ENCODE assay signal across 8 cellular contexts in the genomic region with DNA sequence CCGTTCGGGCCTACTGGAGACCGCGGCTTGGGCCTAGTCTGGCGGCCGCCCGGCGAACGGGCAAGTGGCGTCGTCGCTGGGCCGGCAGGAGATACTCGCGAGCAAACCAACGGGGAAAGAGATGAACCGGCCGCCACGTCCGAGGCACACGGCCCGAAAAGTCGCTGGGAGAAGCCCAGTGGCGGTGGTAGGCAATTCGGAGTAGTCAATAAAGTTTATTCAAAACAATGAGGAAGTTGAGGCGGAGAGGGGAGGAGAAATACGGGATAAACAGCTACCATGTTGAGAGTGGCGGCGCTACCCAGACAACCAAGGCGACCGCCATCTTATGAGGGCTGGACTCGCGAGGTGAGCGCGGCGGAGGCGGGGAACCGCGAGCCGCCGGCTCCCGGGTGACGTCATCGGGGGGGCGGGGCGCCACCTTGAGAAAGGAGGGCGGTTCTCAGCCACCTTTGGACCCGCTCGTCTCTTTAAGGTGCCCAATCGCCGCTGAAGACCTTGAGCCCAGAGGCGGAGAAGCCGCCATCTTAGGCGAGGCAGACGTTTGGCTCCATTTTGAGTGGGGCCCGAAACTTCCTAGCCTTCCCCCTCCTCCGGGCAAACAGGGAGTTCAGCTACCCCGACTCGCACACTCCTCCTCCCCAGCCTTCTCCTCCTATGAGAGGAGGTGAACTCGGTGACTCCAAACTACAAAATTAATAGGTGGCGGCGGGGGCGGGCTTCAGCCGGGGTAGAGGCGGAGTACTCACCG. TPM values are rescaled to one million over a fixed set of nuclear protein-coding genes. Genes with fewer than 3 reads are reported as not detected.
DNase-seq lines count a peak whose midpoint lies in the region; ATAC-seq and TF ChIP-seq lines count a peak whose summit lies in the region.

A gene (minus strand): TSS at position 348 of the 751 bp plus-strand sequence. CDS start 1,745 bp downstream, outside the sequence.

- intact Hi-C loops in heart left ventricle (cut with DNase I) (loop anchor here in 6 of 10 donors (2.0 to 10.0 kb wide), 7 partner anchors 138 to 1120 kb away; a partner anchor contains a TSS), transverse colon (cut with DNase I; ENCODE audit: low total_unique reads) (no loop called here)

- DNase-seq in NCI-H1694 treated with DMSO at 0.1 percent for 48 hours (lab: John Stamatoyannopoulos, UW) = peak; percentile 92
- peak; percentile 89 to 92 (median 89) for DNase-seq in T-helper 17 cell
- peak; percentile 73 for DNase-seq in amniotic stem cell (lab: John Stamatoyannopoulos, UW)
- DNase-seq in heart left ventricle = peak; percentile 94 to 96 (median 95)
- DNase-seq in pons (ENCODE audit: low spot score) = peak; percentile 90
- peak; percentile 96 for DNase-seq in transverse colon

- peak within 1 kb of the TSS; percentile 93 for H3K4me3 Mint-ChIP-seq in T-helper 17 cell

- H3K27me3 Mint-ChIP-seq in T-helper 17 cell = no peaks in the 10 kb centered on the region

- H3K27me3 ChIP-seq in heart left ventricle (no peaks in the 10 kb centered on the region), transverse colon (no peaks in the 10 kb centered on the region)

- 0 to 44% (median 20%) methylated on average over 56 to 66 of the region's 66 CpGs for WGBS in heart left ventricle, 4 donors
- 0 to 56% methylated on average over 8 to 66 of the region's 66 CpGs for WGBS in transverse colon (ENCODE audit: low coverage in 1 of 2), 2 donors

- in situ Hi-C loops in transverse colon (cut with MboI; ENCODE audit: low pct_ligation_motif_present in 1 of 4, low pct_unique_long_range_greater_than_20kb in 1 of 4, low sequenced_read_pairs in 3 of 4) = no loop called here

- H3K36me3 ChIP-seq in heart left ventricle = peaks cover 0 to 27% (median 13%) of the 10 kb centered on the region in 9 donors
- no peaks in the 10 kb centered on the region for H3K36me3 ChIP-seq in transverse colon

- TF ChIP-seq EP300 in transverse colon (IDR thresholded peaks at IDR 0.05; ENCODE audit: low read depth) = no peak

- peak; percentile 26 for TF ChIP-seq POLR2A in GM15510 (IDR thresholded peaks at IDR 0.05; ENCODE audit: borderline replicate concordance, extremely low read depth, insufficient read length)
- no peak for TF ChIP-seq POLR2A in heart left ventricle (IDR thresholded peaks at IDR 0.05)
- TF ChIP-seq POLR2A in transverse colon (IDR thresholded peaks at IDR 0.05) = peak; percentile 50

- H3K4me1 Mint-ChIP-seq in T-helper 17 cell = peaks cover 9% of the 10 kb centered on the region

- H3K4me3 ChIP-seq in heart left ventricle (peak within 1 kb of the TSS; percentile 48 to 98 (median 79)), transverse colon (peak within 1 kb of the TSS; percentile 44 to 89 (median 72))

- H3K27ac ChIP-seq in heart left ventricle (peak within 1 kb of the TSS; percentile 88 to 99 (median 96)), transverse colon (peak within 1 kb of the TSS; percentile 94 to 98 (median 96))

- H3K4me1 ChIP-seq in heart left ventricle (peaks cover 0 to 6% (median 0%) of the 10 kb centered on the region in 12 donors), transverse colon (peaks cover 0 to 5% (median 2%) of the 10 kb centered on the region in 4 donors)

- TF ChIP-seq CTCF in heart left ventricle (IDR thresholded peaks at IDR 0.05) (no peak), transverse colon (IDR thresholded peaks at IDR 0.05) (peak in 1 of 5 experiments; percentile 16)

- no peaks in the 10 kb centered on the region for H3K36me3 Mint-ChIP-seq in T-helper 17 cell (ENCODE audit: low read depth)

- peak; percentile 85 for ATAC-seq in HG02938 (IDR thresholded peaks at IDR 0.05; ENCODE audit: unreplicated experiment)
- peak; percentile 87 for ATAC-seq in T-helper 17 cell
- ATAC-seq in heart left ventricle = peak; percentile 92 to 95 (median 95)

- H3K9me3 ChIP-seq in T-helper 17 cell (ENCODE audit: control insufficient read depth, low read length, poor library complexity, severe bottlenecking) = no peaks in the 10 kb centered on the region
- H3K9me3 ChIP-seq in heart left ventricle = no peaks in the 10 kb centered on the region
- H3K9me3 ChIP-seq in transverse colon = no peaks in the 10 kb centered on the region

- H3K27ac Mint-ChIP-seq in T-helper 17 cell = peak within 1 kb of the TSS; percentile 95

RNA-seq across cellular contexts. Expression of the gene that starts here (rescaled TPM):
- total RNA-seq in T-helper 17 cell (10 to 100 TPM; 48.6 to 51.5 TPM), heart left ventricle (10 to 100 TPM in 4 of 9 donors, 1 to 10 TPM in 5; 8.4 to 13.6 (median 9.7) TPM), transverse colon (10 to 100 TPM; 22.7 to 75.4 (median 51.2) TPM)
- 1 to 10 TPM; 6.6 to 7.8 TPM for polyA plus RNA-seq in heart left ventricle

Comparison
In these comparisons a context has a peak if more than half of its experiments do, and no peak if none do; other contexts are left out.
1. Peak in every context shown above with its lines: DNase-seq, ATAC-seq, H3K4me3 ChIP-seq and H3K27ac ChIP-seq.
2. POLR2A ChIP-seq: peak in GM15510 (single experiment) and transverse colon (single experiment); none in heart left ventricle (0 of 2).